In genomic region chr2:214808961-214809750, GRCh38 we compare ENCODE assay signal across 8 cellular contexts. TPM values are rescaled to one million over a fixed set of nuclear protein-coding genes. Genes with fewer than 3 reads are reported as not detected.
DNase-seq lines count a peak whose midpoint lies in the region; ATAC-seq, FAIRE-seq and TF ChIP-seq lines count a peak whose summit lies in the region.

Gene BARD1, minus strand, starts transcription at chr2:214809683. Its CDS starts 114 bp downstream, at chr2:214809569.

- POLR2A ChIA-PET in activated naive CD8-positive, alpha-beta T cell treated with anti-CD3 and anti-CD28 coated beads, Interleukin-2, amount 10 ng/mL, durations not matched to agents 7 days and 5 days (lab: Charles Lee) = interaction anchor here (0.7 to 1.9 kb wide), 5 partner anchors 15 to 1525 kb away, joined by 3 to 5 read pairs (median 3); partner anchors contain the start of gene ATIC

- H3K4me1 Mint-ChIP-seq in activated naive CD8-positive, alpha-beta T cell treated with anti-CD3 and anti-CD28 coated beads, Interleukin-2, amount 10 ng/mL, durations not matched to agents 7 days and 5 days = peaks cover 28% of the 10 kb centered on the region
- peaks cover 31% of the 10 kb centered on the region for H3K4me1 Mint-ChIP-seq in progenitor cell of endocrine pancreas (ENCODE audit: low read depth)

- H3K27ac Mint-ChIP-seq in activated naive CD8-positive, alpha-beta T cell treated with anti-CD3 and anti-CD28 coated beads, Interleukin-2, amount 10 ng/mL, durations not matched to agents 7 days and 5 days = peak within 1 kb of the TSS; percentile 95
- H3K27ac Mint-ChIP-seq in progenitor cell of endocrine pancreas = peak within 1 kb of the TSS; percentile 99

- H3K4me1 ChIP-seq in cardiac muscle cell (ENCODE audit: low read depth) = peaks cover 14% of the 10 kb centered on the region

- TF ChIP-seq CTCF in cardiac muscle cell (IDR thresholded peaks at IDR 0.05; ENCODE audit: low read depth, low read length) = no peak
- TF ChIP-seq CTCF in progenitor cell of endocrine pancreas (IDR thresholded peaks at IDR 0.05; ENCODE audit: unreplicated experiment) = no peak

- peak; percentile 25 for ATAC-seq in GM21381 (IDR thresholded peaks at IDR 0.05; ENCODE audit: unreplicated experiment)
- peak; percentile 32 for ATAC-seq in activated naive CD8-positive, alpha-beta T cell treated with anti-CD3 and anti-CD28 coated beads, Interleukin-2, amount 10 ng/mL, durations not matched to agents 7 days and 5 days (ENCODE audit: low read depth)

- H3K36me3 Mint-ChIP-seq in activated naive CD8-positive, alpha-beta T cell treated with anti-CD3 and anti-CD28 coated beads, Interleukin-2, amount 10 ng/mL, durations not matched to agents 7 days and 5 days = peaks cover 16% of the 10 kb centered on the region
- no peaks in the 10 kb centered on the region for H3K36me3 Mint-ChIP-seq in progenitor cell of endocrine pancreas (ENCODE audit: insufficient read depth)

- no peaks in the 10 kb centered on the region for H3K9me3 ChIP-seq in cardiac muscle cell (ENCODE audit: low read depth)

- peaks cover 3% of the 10 kb centered on the region for H3K27me3 Mint-ChIP-seq in activated naive CD8-positive, alpha-beta T cell treated with anti-CD3 and anti-CD28 coated beads, Interleukin-2, amount 10 ng/mL, durations not matched to agents 7 days and 5 days
- H3K27me3 Mint-ChIP-seq in progenitor cell of endocrine pancreas = no peaks in the 10 kb centered on the region

- peak within 1 kb of the TSS; percentile 95 for H3K4me3 Mint-ChIP-seq in activated naive CD8-positive, alpha-beta T cell treated with anti-CD3 and anti-CD28 coated beads, Interleukin-2, amount 10 ng/mL, durations not matched to agents 7 days and 5 days
- peak within 1 kb of the TSS; percentile 99 for H3K4me3 Mint-ChIP-seq in progenitor cell of endocrine pancreas (ENCODE audit: low read depth)

- H3K36me3 ChIP-seq in cardiac muscle cell = no peaks in the 10 kb centered on the region

- no peaks in the 10 kb centered on the region for H3K9me3 Mint-ChIP-seq in activated naive CD8-positive, alpha-beta T cell treated with anti-CD3 and anti-CD28 coated beads, Interleukin-2, amount 10 ng/mL, durations not matched to agents 7 days and 5 days
- no peaks in the 10 kb centered on the region for H3K9me3 Mint-ChIP-seq in progenitor cell of endocrine pancreas (ENCODE audit: low read depth)

- peak within 1 kb of the TSS; percentile 86 for H3K27ac ChIP-seq in cardiac muscle cell

- H3K4me3 ChIP-seq in cardiac muscle cell = peak within 1 kb of the TSS; percentile 67

- FAIRE-seq in HTR-8/SVneo (lab: Jason Lieb, UNC) (no peak), urothelium cell line (lab: Jason Lieb, UNC) (no peak)

- peak; percentile 37 for DNase-seq in DMS79 (lab: John Stamatoyannopoulos, UW)
- DNase-seq in HTR-8/SVneo (ENCODE audit: insufficient read length, low spot score) = peak; percentile 19
- peak; percentile 69 for DNase-seq in SIG-M5 (lab: John Stamatoyannopoulos, UW)
- peak; percentile 63 for DNase-seq in activated naive CD8-positive, alpha-beta T cell treated with anti-CD3 and anti-CD28 coated beads, Interleukin-2, amount 10 ng/mL, durations not matched to agents 7 days and 5 days
- DNase-seq in cardiac muscle cell (ENCODE audit: low read depth in 1 of 2, low spot score in 1 of 2) = peak; percentile 60 to 70
- peak; percentile 13 for DNase-seq in progenitor cell of endocrine pancreas (ENCODE audit: low spot score, unreplicated experiment)
- peak; percentile 54 for DNase-seq in urothelium cell line (ENCODE audit: low spot score)

- H3K27me3 ChIP-seq in cardiac muscle cell = no peaks in the 10 kb centered on the region

RNA-seq across cellular contexts. Expression of gene BARD1, which starts in this region (rescaled TPM):
- total RNA-seq in activated naive CD8-positive, alpha-beta T cell treated with anti-CD3 and anti-CD28 coated beads, Interleukin-2, amount 10 ng/mL, durations not matched to agents 7 days and 5 days = 10 to 100 TPM; 39.3 to 40.8 TPM
- total RNA-seq in cardiac muscle cell = 18.0 and 18.8 TPM in 2 replicates
- 9.9 and 18.4 TPM in 2 replicates for polyA plus RNA-seq in cardiac muscle cell
- 27.8 and 29.1 TPM in 2 replicates for total RNA-seq in progenitor cell of endocrine pancreas

Comparison
In these comparisons a context has a peak if more than half of its experiments do, and no peak if none do; other contexts are left out.
1. Peak in every context shown above with its lines: DNase-seq, ATAC-seq, H3K4me3 ChIP-seq and H3K27ac ChIP-seq.
2. DNase-seq: peak in every context shown above with its lines; median percentile 69 in SIG-M5; 65 in cardiac muscle cell; 63 in activated naive CD8-positive, alpha-beta T cell treated with anti-CD3 and anti-CD28 coated beads, Interleukin-2, amount 10 ng/mL, durations not matched to agents 7 days and 5 days; 54 in urothelium cell line; 37 in DMS79; 19 in HTR-8/SVneo; 13 in progenitor cell of endocrine pancreas.